ENCODE assay signal across 1 cellular context in genomic region chr12:94230357-94230905, GRCh38.
TF ChIP-seq lines count a peak whose summit lies in the region.

No MANE protein-coding gene starts in this region.

TF ChIP-seq in HepG2, 621 proteins besides CTCF, POLR2A, EP300 and RAD21 (continued from another document and continues in another):
- TF ChIP-seq, protein P1, sequence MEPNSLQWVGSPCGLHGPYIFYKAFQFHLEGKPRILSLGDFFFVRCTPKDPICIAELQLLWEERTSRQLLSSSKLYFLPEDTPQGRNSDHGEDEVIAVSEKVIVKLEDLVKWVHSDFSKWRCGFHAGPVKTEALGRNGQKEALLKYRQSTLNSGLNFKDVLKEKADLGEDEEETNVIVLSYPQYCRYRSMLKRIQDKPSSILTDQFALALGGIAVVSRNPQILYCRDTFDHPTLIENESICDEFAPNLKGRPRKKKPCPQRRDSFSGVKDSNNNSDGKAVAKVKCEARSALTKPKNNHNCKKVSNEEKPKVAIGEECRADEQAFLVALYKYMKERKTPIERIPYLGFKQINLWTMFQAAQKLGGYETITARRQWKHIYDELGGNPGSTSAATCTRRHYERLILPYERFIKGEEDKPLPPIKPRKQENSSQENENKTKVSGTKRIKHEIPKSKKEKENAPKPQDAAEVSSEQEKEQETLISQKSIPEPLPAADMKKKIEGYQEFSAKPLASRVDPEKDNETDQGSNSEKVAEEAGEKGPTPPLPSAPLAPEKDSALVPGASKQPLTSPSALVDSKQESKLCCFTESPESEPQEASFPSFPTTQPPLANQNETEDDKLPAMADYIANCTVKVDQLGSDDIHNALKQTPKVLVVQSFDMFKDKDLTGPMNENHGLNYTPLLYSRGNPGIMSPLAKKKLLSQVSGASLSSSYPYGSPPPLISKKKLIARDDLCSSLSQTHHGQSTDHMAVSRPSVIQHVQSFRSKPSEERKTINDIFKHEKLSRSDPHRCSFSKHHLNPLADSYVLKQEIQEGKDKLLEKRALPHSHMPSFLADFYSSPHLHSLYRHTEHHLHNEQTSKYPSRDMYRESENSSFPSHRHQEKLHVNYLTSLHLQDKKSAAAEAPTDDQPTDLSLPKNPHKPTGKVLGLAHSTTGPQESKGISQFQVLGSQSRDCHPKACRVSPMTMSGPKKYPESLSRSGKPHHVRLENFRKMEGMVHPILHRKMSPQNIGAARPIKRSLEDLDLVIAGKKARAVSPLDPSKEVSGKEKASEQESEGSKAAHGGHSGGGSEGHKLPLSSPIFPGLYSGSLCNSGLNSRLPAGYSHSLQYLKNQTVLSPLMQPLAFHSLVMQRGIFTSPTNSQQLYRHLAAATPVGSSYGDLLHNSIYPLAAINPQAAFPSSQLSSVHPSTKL (CRISPR knock-in tag; IDR thresholded peaks at IDR 0.05), result peak; percentile 95
- no peak for TF ChIP-seq ZNF7 (CRISPR knock-in tag; IDR thresholded peaks at IDR 0.05)
- no peak for TF ChIP-seq E2F5 (CRISPR knock-in tag; conservative IDR thresholded peaks at IDR 0.05)
- TF ChIP-seq JUN (CRISPR knock-in tag; IDR thresholded peaks at IDR 0.05), result peak; percentile 64; the same call in 1 of the 2 replicates
- no peak for TF ChIP-seq ZZZ3 (CRISPR knock-in tag; IDR thresholded peaks at IDR 0.05; ENCODE audit: borderline replicate concordance)
- no peak for TF ChIP-seq KDM4B (CRISPR knock-in tag; IDR thresholded peaks at IDR 0.05)
- no peak for TF ChIP-seq ZNF468 (CRISPR knock-in tag; IDR thresholded peaks at IDR 0.05)
- TF ChIP-seq ZUFSP (CRISPR knock-in tag; IDR thresholded peaks at IDR 0.05; ENCODE audit: borderline replicate concordance), result no peak
- no peak for TF ChIP-seq MXD1 (CRISPR knock-in tag; IDR thresholded peaks at IDR 0.05)
- peak; percentile 88 for TF ChIP-seq SOX13 (IDR thresholded peaks at IDR 0.05)
- TF ChIP-seq SOX13 (CRISPR knock-in tag; conservative IDR thresholded peaks at IDR 0.05 in 1 of 2, IDR thresholded peaks at IDR 0.05 in 1 of 2), result peak in 1 of 2 experiments; percentile 96; a peak in 2 of 4 replicates
- TF ChIP-seq ETV5 (CRISPR knock-in tag; IDR thresholded peaks at IDR 0.05; ENCODE audit: borderline replicate concordance), result peak; percentile 86
- TF ChIP-seq ZBTB40 (IDR thresholded peaks at IDR 0.05), result no peak
- TF ChIP-seq ZBTB40 (CRISPR knock-in tag; IDR thresholded peaks at IDR 0.05), result no peak
- no peak for TF ChIP-seq HNRNPLL (IDR thresholded peaks at IDR 0.05; ENCODE audit: low read depth, low read length, poor library complexity, severe bottlenecking)
- TF ChIP-seq ZNF225 (CRISPR knock-in tag; IDR thresholded peaks at IDR 0.05), result no peak
- TF ChIP-seq EEA1 (CRISPR knock-in tag; IDR thresholded peaks at IDR 0.05; ENCODE audit: borderline replicate concordance), result no peak
- no peak for TF ChIP-seq POLR2AphosphoS5 (IDR thresholded peaks at IDR 0.05; ENCODE audit: low read depth, low read length)
- TF ChIP-seq, protein P2, sequence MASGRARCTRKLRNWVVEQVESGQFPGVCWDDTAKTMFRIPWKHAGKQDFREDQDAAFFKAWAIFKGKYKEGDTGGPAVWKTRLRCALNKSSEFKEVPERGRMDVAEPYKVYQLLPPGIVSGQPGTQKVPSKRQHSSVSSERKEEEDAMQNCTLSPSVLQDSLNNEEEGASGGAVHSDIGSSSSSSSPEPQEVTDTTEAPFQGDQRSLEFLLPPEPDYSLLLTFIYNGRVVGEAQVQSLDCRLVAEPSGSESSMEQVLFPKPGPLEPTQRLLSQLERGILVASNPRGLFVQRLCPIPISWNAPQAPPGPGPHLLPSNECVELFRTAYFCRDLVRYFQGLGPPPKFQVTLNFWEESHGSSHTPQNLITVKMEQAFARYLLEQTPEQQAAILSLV (CRISPR knock-in tag; IDR thresholded peaks at IDR 0.05; ENCODE audit: borderline replicate concordance), result no peak
- TF ChIP-seq ZBTB7A (CRISPR knock-in tag; IDR thresholded peaks at IDR 0.05), result no peak
- TF ChIP-seq, protein P3, sequence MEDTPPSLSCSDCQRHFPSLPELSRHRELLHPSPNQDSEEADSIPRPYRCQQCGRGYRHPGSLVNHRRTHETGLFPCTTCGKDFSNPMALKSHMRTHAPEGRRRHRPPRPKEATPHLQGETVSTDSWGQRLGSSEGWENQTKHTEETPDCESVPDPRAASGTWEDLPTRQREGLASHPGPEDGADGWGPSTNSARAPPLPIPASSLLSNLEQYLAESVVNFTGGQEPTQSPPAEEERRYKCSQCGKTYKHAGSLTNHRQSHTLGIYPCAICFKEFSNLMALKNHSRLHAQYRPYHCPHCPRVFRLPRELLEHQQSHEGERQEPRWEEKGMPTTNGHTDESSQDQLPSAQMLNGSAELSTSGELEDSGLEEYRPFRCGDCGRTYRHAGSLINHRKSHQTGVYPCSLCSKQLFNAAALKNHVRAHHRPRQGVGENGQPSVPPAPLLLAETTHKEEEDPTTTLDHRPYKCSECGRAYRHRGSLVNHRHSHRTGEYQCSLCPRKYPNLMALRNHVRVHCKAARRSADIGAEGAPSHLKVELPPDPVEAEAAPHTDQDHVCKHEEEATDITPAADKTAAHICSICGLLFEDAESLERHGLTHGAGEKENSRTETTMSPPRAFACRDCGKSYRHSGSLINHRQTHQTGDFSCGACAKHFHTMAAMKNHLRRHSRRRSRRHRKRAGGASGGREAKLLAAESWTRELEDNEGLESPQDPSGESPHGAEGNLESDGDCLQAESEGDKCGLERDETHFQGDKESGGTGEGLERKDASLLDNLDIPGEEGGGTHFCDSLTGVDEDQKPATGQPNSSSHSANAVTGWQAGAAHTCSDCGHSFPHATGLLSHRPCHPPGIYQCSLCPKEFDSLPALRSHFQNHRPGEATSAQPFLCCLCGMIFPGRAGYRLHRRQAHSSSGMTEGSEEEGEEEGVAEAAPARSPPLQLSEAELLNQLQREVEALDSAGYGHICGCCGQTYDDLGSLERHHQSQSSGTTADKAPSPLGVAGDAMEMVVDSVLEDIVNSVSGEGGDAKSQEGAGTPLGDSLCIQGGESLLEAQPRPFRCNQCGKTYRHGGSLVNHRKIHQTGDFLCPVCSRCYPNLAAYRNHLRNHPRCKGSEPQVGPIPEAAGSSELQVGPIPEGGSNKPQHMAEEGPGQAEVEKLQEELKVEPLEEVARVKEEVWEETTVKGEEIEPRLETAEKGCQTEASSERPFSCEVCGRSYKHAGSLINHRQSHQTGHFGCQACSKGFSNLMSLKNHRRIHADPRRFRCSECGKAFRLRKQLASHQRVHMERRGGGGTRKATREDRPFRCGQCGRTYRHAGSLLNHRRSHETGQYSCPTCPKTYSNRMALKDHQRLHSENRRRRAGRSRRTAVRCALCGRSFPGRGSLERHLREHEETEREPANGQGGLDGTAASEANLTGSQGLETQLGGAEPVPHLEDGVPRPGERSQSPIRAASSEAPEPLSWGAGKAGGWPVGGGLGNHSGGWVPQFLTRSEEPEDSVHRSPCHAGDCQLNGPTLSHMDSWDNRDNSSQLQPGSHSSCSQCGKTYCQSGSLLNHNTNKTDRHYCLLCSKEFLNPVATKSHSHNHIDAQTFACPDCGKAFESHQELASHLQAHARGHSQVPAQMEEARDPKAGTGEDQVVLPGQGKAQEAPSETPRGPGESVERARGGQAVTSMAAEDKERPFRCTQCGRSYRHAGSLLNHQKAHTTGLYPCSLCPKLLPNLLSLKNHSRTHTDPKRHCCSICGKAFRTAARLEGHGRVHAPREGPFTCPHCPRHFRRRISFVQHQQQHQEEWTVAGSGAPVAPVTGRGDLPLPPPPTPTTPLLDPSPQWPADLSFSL (CRISPR knock-in tag; IDR thresholded peaks at IDR 0.05), result peak; percentile 56; the same call in 1 of the 2 replicates
- TF ChIP-seq CERS6 (CRISPR knock-in tag; IDR thresholded peaks at IDR 0.05), result no peak
- TF ChIP-seq RFX1 (IDR thresholded peaks at IDR 0.05), result no peak
- no peak for TF ChIP-seq GZF1 (CRISPR knock-in tag; IDR thresholded peaks at IDR 0.05)
- no peak for TF ChIP-seq TOE1 (CRISPR knock-in tag; IDR thresholded peaks at IDR 0.05)
- no peak for TF ChIP-seq ADNP (CRISPR knock-in tag; IDR thresholded peaks at IDR 0.05)
- TF ChIP-seq, protein P4, sequence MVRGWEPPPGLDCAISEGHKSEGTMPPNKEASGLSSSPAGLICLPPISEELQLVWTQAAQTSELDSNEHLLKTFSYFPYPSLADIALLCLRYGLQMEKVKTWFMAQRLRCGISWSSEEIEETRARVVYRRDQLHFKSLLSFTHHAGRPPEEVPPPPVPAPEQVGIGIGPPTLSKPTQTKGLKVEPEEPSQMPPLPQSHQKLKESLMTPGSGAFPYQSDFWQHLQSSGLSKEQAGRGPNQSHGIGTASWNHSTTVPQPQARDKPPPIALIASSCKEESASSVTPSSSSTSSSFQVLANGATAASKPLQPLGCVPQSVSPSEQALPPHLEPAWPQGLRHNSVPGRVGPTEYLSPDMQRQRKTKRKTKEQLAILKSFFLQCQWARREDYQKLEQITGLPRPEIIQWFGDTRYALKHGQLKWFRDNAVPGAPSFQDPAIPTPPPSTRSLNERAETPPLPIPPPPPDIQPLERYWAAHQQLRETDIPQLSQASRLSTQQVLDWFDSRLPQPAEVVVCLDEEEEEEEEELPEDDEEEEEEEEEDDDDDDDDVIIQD (CRISPR knock-in tag; IDR thresholded peaks at IDR 0.05; ENCODE audit: low read depth), result peak; percentile 71
- no peak for TF ChIP-seq WIZ (CRISPR knock-in tag; IDR thresholded peaks at IDR 0.05)
